ENCODE assay signal across 8 cellular contexts in genomic region chr11:96464695-96465307, GRCh38.
A peak's percentile ranks its signal among the peaks of the same experiment; 100 is the strongest.
DNase-seq lines count a peak whose midpoint lies in the region; ATAC-seq and TF ChIP-seq lines count a peak whose summit lies in the region.

No MANE protein-coding gene starts in this region.

- ATAC-seq in HG03139 (IDR thresholded peaks at IDR 0.05; ENCODE audit: unreplicated experiment) = peak; percentile 72

- peak; percentile 84 for DNase-seq in DMS 273 (lab: John Stamatoyannopoulos, UW; ENCODE audit: unreplicated experiment)
- DNase-seq in GM19238 (ENCODE audit: insufficient read length, low spot score) = peak; percentile 28
- peak; percentile 86 for DNase-seq in NCI-H2107 treated with DMSO at 0.1 percent for 48 hours (lab: John Stamatoyannopoulos, UW; ENCODE audit: unreplicated experiment)
- DNase-seq in globus pallidus (ENCODE audit: low spot score) = peak; percentile 81
- DNase-seq in renal cortical epithelial cell (ENCODE audit: low read depth) = peak; percentile 85
- DNase-seq in stimulated activated CD4-positive, alpha-beta T cell treated with anti-CD3 and anti-CD28 coated beads, Interleukin-2, amount 100 ng/mL, for 24 hours = no peak

- H3K27ac ChIP-seq in VCaP = no peak overlapping the region

- peak; percentile 80 for TF ChIP-seq CTCF in VCaP (conservative IDR thresholded peaks at IDR 0.05)

Comparison
In these comparisons a context has a peak if more than half of its experiments do, and no peak if none do; other contexts are left out.
1. DNase-seq: peak in DMS 273 (single experiment), GM19238 (single experiment), NCI-H2107 treated with DMSO at 0.1 percent for 48 hours (single experiment), globus pallidus (single experiment) and renal cortical epithelial cell (single experiment); none in stimulated activated CD4-positive, alpha-beta T cell treated with anti-CD3 and anti-CD28 coated beads, Interleukin-2, amount 100 ng/mL, for 24 hours (0 of 2).